In genomic region chr5:126965061-126965475, GRCh38 we compare ENCODE assay signal across 11 cellular contexts.
DNase-seq lines count a peak whose midpoint lies in the region; ATAC-seq and TF ChIP-seq lines count a peak whose summit lies in the region.
"Had no signal": no experiment of that assay in that cellular context is flagged by ENCODE, and none has a peak within 500 bp of the region (broad histone marks: within the 10 kb centered on the region; RNA-seq: fewer than 3 reads in every experiment).

No MANE protein-coding gene starts in this region.

- H3K27me3 ChIP-seq in HAP-1 (ENCODE audit: low read depth) = no peaks in the 10 kb centered on the region
- H3K27me3 ChIP-seq: gastroesophageal sphincter had no signal

- no peak for TF ChIP-seq POLR2A in lower leg skin (IDR thresholded peaks at IDR 0.05)

- H3K4me3 ChIP-seq in LNCaP clone FGC (ENCODE audit: low read depth, low read length) = no peak overlapping the region
- no peak overlapping the region for H3K4me3 ChIP-seq in epithelial cell of esophagus (ENCODE audit: low read length)
- H3K4me3 ChIP-seq in lower leg skin (ENCODE audit: low read depth, poor library complexity, severe bottlenecking) = no peak overlapping the region
- no peak overlapping the region for H3K4me3 ChIP-seq in HAP-1
- H3K4me3 ChIP-seq: gastroesophageal sphincter had no signal

- intact Hi-C loops in lower leg skin (cut with DNase I; ENCODE audit: low total_unique reads) = no loop called here

- in situ Hi-C loops in HAP-1 (cut with MboI; ENCODE audit: low sequenced_read_pairs) = no loop called here

- WGBS in lower leg skin, 2 donors = 39 to 48% methylated on average over 2 of the region's 2 CpGs

- TF ChIP-seq CTCF in LNCaP clone FGC (IDR thresholded peaks at IDR 0.05; ENCODE audit: control insufficient read depth, extremely low read depth, insufficient read depth) (no peak), epithelial cell of esophagus (IDR thresholded peaks at IDR 0.05; ENCODE audit: insufficient read depth, low read depth, low read length, missing control alignments) (no peak), lower leg skin (IDR thresholded peaks at IDR 0.05) (no peak)

- ATAC-seq in GM19463 (IDR thresholded peaks at IDR 0.05; ENCODE audit: unreplicated experiment) = peak; percentile 59
- no peak for ATAC-seq in GM21526 (IDR thresholded peaks at IDR 0.05; ENCODE audit: low FRiP score, unreplicated experiment)
- ATAC-seq: gastroesophageal sphincter had no signal

- DNase-seq in AG08396 (ENCODE audit: low spot score) (peak; percentile 23), LNCaP clone FGC (ENCODE audit: low read depth) (peak; percentile 69), epithelial cell of esophagus (ENCODE audit: low read depth) (peak; percentile 93), HK-2 (ENCODE audit: unreplicated experiment) (no peak), lower leg skin (ENCODE audit: low spot score in 2 of 2) (no peak), HAP-1 (ENCODE audit: low spot score in 2 of 2) (no peak)
- DNase-seq: activated CD4-positive, alpha-beta memory T cell treated with anti-CD3 and anti-CD28 coated beads, Interleukin-2, amount 10 ng/mL, durations not matched to agents 7 days and 5 days; DND-41 had no signal

- no peaks in the 10 kb centered on the region for H3K36me3 ChIP-seq in HAP-1 (replicated peaks)
- H3K36me3 ChIP-seq: gastroesophageal sphincter had no signal

- H3K4me1 ChIP-seq in HAP-1 = peaks cover 4% of the 10 kb centered on the region; the same call in 1 of the 2 replicates
- H3K4me1 ChIP-seq: gastroesophageal sphincter had no signal

- H3K9me3 ChIP-seq in HAP-1 = no peaks in the 10 kb centered on the region
- H3K9me3 ChIP-seq: gastroesophageal sphincter had no signal

Comparison
In these comparisons a context has a peak if more than half of its experiments do, and no peak if none do; other contexts are left out.
1. DNase-seq: peak in AG08396 (single experiment), LNCaP clone FGC (single experiment) and epithelial cell of esophagus (single experiment); none in HK-2 (single experiment), lower leg skin (0 of 2) and HAP-1 (0 of 2).